Comparison of ENCODE assay signal across 17 cellular contexts in genomic region chr2:69718338-69718965, GRCh38.
"Had no signal": no experiment of that assay in that cellular context is flagged by ENCODE, and none has a peak within 500 bp of the region (broad histone marks: within the 10 kb centered on the region; RNA-seq: fewer than 3 reads in every experiment).

No MANE protein-coding gene starts in this region.

- H3K9me3 Mint-ChIP-seq: activated CD4-positive, alpha-beta T cell treated with anti-CD3 and anti-CD28 coated beads, Interleukin-2, amount 10 ng/mL, durations not matched to agents 24 days and 14 days; activated T-helper 2 cell treated with anti-CD3 and anti-CD28 coated beads, Interferon-gamma antibody, Interleukin-2, Interleukin-4, amounts not matched to agents 10 μg/mL and 5 μg/mL and 100 μg/mL, durations not matched to agents 14 hours and 24 hours and 36 hours; memory B cell had no signal

- H3K27ac Mint-ChIP-seq: activated T-helper 2 cell treated with anti-CD3 and anti-CD28 coated beads, Interferon-gamma antibody, Interleukin-2, Interleukin-4, amounts not matched to agents 10 μg/mL and 5 μg/mL and 100 μg/mL, durations not matched to agents 14 hours and 24 hours and 36 hours; memory B cell had no signal

- ATAC-seq: heart left ventricle; left lung; stimulated activated naive CD8-positive, alpha-beta T cell treated with anti-CD3 and anti-CD28 coated beads, Interleukin-15, Interleukin-2, amounts not matched to agents 100 U/mL and 50 U/mL, for 24 hours; upper lobe of right lung had no signal

- H3K4me1 ChIP-seq: adrenal gland, upper lobe of right lung had no signal

- FAIRE-seq: endometrium, keratinocyte had no signal

- DNase-seq: activated CD4-positive, alpha-beta T cell treated with anti-CD3 and anti-CD28 coated beads, Interleukin-2, amount 10 ng/mL, durations not matched to agents 24 days and 14 days; activated naive CD4-positive, alpha-beta T cell treated with anti-CD3 and anti-CD28 coated beads, Interleukin-2, amount 50 U/mL, for 16 hours; adrenal gland; foreskin melanocyte; heart left ventricle; left lung; ovary; stimulated activated CD4-positive, alpha-beta T cell treated with anti-CD3 and anti-CD28 coated beads, Interleukin-12 subunit alpha, Interleukin-12 subunit beta, amount 100 ng/mL, for 4 hours; stimulated activated naive CD8-positive, alpha-beta T cell treated with anti-CD3 and anti-CD28 coated beads, Interleukin-15, Interleukin-2, amounts not matched to agents 100 U/mL and 50 U/mL, for 24 hours; T-helper 1 cell; upper lobe of right lung; WERI-Rb-1 had no signal

- H3K36me3 ChIP-seq: adrenal gland, heart left ventricle, left lung, ovary, suprapubic skin, upper lobe of right lung, WERI-Rb-1 had no signal

- H3K27me3 ChIP-seq: adrenal gland, heart left ventricle, left lung, ovary, suprapubic skin, upper lobe of right lung had no signal

- H3K36me3 Mint-ChIP-seq: memory B cell had no signal

- H3K9me3 ChIP-seq: adrenal gland, heart left ventricle, left lung, ovary, suprapubic skin, upper lobe of right lung had no signal

- H3K27ac ChIP-seq: adrenal gland, heart left ventricle, left lung, ovary, suprapubic skin, upper lobe of right lung, WERI-Rb-1 had no signal

- H3K4me3 Mint-ChIP-seq: activated CD4-positive, alpha-beta T cell treated with anti-CD3 and anti-CD28 coated beads, Interleukin-2, amount 10 ng/mL, durations not matched to agents 24 days and 14 days; memory B cell had no signal

- H3K4me3 ChIP-seq: adrenal gland, heart left ventricle, left lung, ovary, suprapubic skin, upper lobe of right lung had no signal
